ENCODE assay signal across 8 cellular contexts in the genomic region with DNA sequence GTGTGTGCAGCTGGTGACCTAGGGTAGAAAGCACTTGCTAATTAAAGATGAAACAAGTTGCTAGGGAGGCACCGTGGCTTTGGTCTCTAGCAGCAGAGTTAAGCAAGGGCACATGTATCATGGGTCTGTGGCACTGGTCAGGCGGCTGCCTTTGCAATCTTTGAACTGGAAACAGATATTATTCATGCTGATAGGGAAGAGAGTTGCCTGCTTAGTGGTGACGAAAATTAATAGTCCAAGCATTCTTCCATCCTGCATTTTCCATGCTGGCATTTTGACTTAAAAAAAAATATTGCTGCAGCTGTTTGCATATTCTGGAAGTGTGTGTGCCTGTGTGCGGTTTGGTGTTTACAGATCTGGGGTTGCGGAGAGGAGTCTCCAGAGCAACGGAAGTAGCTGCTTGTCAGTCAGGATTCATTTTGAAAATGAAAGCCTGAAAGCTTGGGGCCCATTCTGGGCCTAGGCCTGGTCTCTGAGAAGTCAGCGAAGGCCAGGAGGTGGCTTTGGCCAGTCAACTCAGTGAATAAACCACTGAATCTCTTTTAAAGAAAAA. TPM values are rescaled to one million over a fixed set of nuclear protein-coding genes. Genes with fewer than 3 reads are reported as not detected.
DNase-seq lines count a peak whose midpoint lies in the region; ATAC-seq and TF ChIP-seq lines count a peak whose summit lies in the region.

No MANE protein-coding gene starts in this region.

- POLR2A ChIA-PET in HEK293T (lab: Yijun Ruan, JAX): interaction anchor here (3.2 kb wide), 1 partner anchor 35 kb away, joined by 28 read pairs; a partner anchor contains a TSS

- peak overlapping the region; percentile 62 for H3K4me3 ChIP-seq in GM12865 (ENCODE audit: low read depth, low read length)
- H3K4me3 ChIP-seq in NB4 (ENCODE audit: low read depth, low read length): peak overlapping the region; percentile 19
- peak overlapping the region in 2 of 8 donors; percentile 6 to 51 for H3K4me3 ChIP-seq in spleen

- CTCF ChIA-PET in HEK293T (lab: Yijun Ruan, JAX): interaction anchor here (0.8 to 1.4 kb wide), 3 partner anchors 11 to 412 kb away, joined by 3 to 9 read pairs (median 3); no protein-coding TSS in a partner anchor

- TF ChIP-seq POLR2A in NB4 (IDR thresholded peaks at IDR 0.05; ENCODE audit: extremely low read depth, insufficient read length) (no peak), spleen (IDR thresholded peaks at IDR 0.05) (no peak)

- H3K27ac ChIP-seq in spleen: peak overlapping the region; percentile 49 to 91 (median 82)

- TF ChIP-seq CTCF in GM12865 (IDR thresholded peaks at IDR 0.05; ENCODE audit: insufficient read depth, low read depth, low read length, missing control alignments): no peak
- TF ChIP-seq CTCF in NB4 (IDR thresholded peaks at IDR 0.05; ENCODE audit: low read depth, low read length): no peak
- TF ChIP-seq CTCF in spleen (IDR thresholded peaks at IDR 0.05 in 8 of 11, conservative IDR thresholded peaks at IDR 0.05 in 3 of 11): no peak

- peak; percentile 74 for ATAC-seq in GM21825 (IDR thresholded peaks at IDR 0.05; ENCODE audit: unreplicated experiment)

- DNase-seq in GM12865 (ENCODE audit: low read depth) (peak; percentile 92), NB4 (ENCODE audit: low read depth) (peak; percentile 80), spleen (peak; percentile 76), HEK293T (ENCODE audit: extremely low spot score) (no peak), ACHN (no peak), midbrain (lab: John Stamatoyannopoulos, UW) (no peak)
- peak; percentile 12 for DNase-seq in activated effector memory CD4-positive, alpha-beta T cell treated with Interleukin-2 at 50 U/mL for 16 hours

- H3K36me3 ChIP-seq in spleen: no peaks in the 10 kb centered on the region

- H3K9me3 ChIP-seq in spleen: no peaks in the 10 kb centered on the region

- H3K27me3 ChIP-seq in spleen (replicated peaks in 1 of 7): peaks cover 0 to 6% (median 0%) of the 10 kb centered on the region in 7 donors

- 12 to 54% (median 17%) methylated on average over 6 to 7 of the region's 7 CpGs for WGBS in spleen, 5 donors

- intact Hi-C loops in spleen (cut with DNase I; ENCODE audit: low total_unique reads): no loop called here

- in situ Hi-C loops in ACHN (cut with HindIII; ENCODE audit: low pct_ligation_motif_present, low pct_unique_long_range_greater_than_20kb, low sequenced_read_pairs): no loop called here

- H3K4me1 ChIP-seq in spleen: peaks cover 15 to 68% (median 37%) of the 10 kb centered on the region in 6 donors

TF ChIP-seq in HEK293T, 16 proteins besides CTCF, POLR2A, EP300 and RAD21:
- TF ChIP-seq HDGF (IDR thresholded peaks at IDR 0.05; ENCODE audit: borderline replicate concordance) (no peak), BHLHE40 (IDR thresholded peaks at IDR 0.05; ENCODE audit: borderline replicate concordance) (no peak), SP1 (IDR thresholded peaks at IDR 0.05) (no peak), ZNF384 (IDR thresholded peaks at IDR 0.05) (no peak), ARNT (IDR thresholded peaks at IDR 0.05) (no peak)
TF ChIP-seq in HEK293T: peak in this region for 0.

RNA-seq across cellular contexts. Expression of a gene that starts 2.3 kb away (rescaled TPM):
- 1 to 10 TPM; 5.0 to 9.5 (median 8.1) TPM for total RNA-seq in spleen
- polyA plus RNA-seq in spleen: 10 to 100 TPM; 19.2 to 26.2 (median 19.9) TPM

RNA-seq across cellular contexts. Expression of a gene that starts 35.4 kb away (rescaled TPM):
- 1,000 to 10,000 TPM; 1,435 to 2,313 (median 1,812) TPM for total RNA-seq in spleen
- polyA plus RNA-seq in spleen: over 10,000 TPM; 15,023 to 18,857 (median 18,305) TPM

Comparison
In these comparisons a context has a peak if more than half of its experiments do, and no peak if none do; other contexts are left out.
1. DNase-seq: peak in GM12865 (single experiment), NB4 (single experiment), activated effector memory CD4-positive, alpha-beta T cell treated with Interleukin-2 at 50 U/mL for 16 hours (single experiment) and spleen (single experiment); none in HEK293T (single experiment), ACHN (single experiment) and midbrain (single experiment).